Comparison of ENCODE assay signal across 8 cellular contexts in the genomic region with DNA sequence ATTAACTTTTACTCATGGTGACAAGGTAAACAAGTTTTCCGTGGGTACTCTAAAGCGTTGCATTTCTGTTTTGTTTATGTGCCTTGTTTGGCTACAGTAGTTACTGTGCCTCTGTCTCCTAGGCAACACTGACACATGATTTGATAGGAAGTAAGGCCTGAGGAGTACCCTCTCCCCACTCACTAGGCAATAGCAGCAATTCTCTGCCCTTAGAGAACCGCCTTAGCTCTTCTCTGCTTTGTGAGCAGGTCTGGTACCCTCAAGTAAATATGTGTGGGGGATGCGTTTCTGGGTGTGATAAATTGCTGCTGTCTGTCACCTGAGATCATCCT. TPM values are rescaled to one million over a fixed set of nuclear protein-coding genes. Genes with fewer than 3 reads are reported as not detected.
DNase-seq lines count a peak whose midpoint lies in the region; ATAC-seq and TF ChIP-seq lines count a peak whose summit lies in the region.

A gene with protein sequence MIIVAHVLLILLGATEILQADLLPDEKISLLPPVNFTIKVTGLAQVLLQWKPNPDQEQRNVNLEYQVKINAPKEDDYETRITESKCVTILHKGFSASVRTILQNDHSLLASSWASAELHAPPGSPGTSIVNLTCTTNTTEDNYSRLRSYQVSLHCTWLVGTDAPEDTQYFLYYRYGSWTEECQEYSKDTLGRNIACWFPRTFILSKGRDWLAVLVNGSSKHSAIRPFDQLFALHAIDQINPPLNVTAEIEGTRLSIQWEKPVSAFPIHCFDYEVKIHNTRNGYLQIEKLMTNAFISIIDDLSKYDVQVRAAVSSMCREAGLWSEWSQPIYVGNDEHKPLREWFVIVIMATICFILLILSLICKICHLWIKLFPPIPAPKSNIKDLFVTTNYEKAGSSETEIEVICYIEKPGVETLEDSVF (minus strand): TSS at position 76 of the 332 bp plus-strand sequence. CDS start 5,390 bp downstream, outside the sequence.

- CTCF ChIA-PET in PC-9 (lab: Charles Lee) = interaction anchor here (0.5 kb wide), 1 partner anchor 20 kb away, joined by 5 read pairs; no protein-coding TSS in a partner anchor

- H3K9ac ChIP-seq in OCI-LY3 (ENCODE audit: low read length) = peak within 1 kb of the TSS; percentile 22; the same call in 1 of the 2 replicates

- H3K4me2 ChIP-seq in OCI-LY3 (ENCODE audit: low read length) = peak within 1 kb of the TSS; percentile 82
- H3K4me2 ChIP-seq in PC-9 = no peak within 1 kb of the TSS

- H3K9me2 ChIP-seq in PC-9 (ENCODE audit: insufficient read depth) = no peaks in the 10 kb centered on the region

- H3K27ac ChIP-seq in OCI-LY3 (ENCODE audit: low read length) (peak within 1 kb of the TSS; percentile 22), PC-9 (no peak within 1 kb of the TSS)

- DNase-seq in Daoy (ENCODE audit: low read depth) (peak; percentile 12), kidney tubule cell (ENCODE audit: low spot score) (peak; percentile 29), pons (ENCODE audit: low spot score) (no peak), PC-9 (no peak), HT-29 (ENCODE audit: low spot score) (no peak)
- DNase-seq in stimulated activated naive CD4-positive, alpha-beta T cell treated with Interleukin-2 at 50 U/mL for 16 hours (lab: John Stamatoyannopoulos, UW) = no peak

- H3K4me3 ChIP-seq in OCI-LY3 (ENCODE audit: low read length) (peak within 1 kb of the TSS; percentile 52), PC-9 (no peak within 1 kb of the TSS)

- ATAC-seq in HG02623 (IDR thresholded peaks at IDR 0.05; ENCODE audit: unreplicated experiment) = peak; percentile 52

- H3K27me3 ChIP-seq in OCI-LY3 (ENCODE audit: low read depth, low read length) (no peaks in the 10 kb centered on the region), PC-9 (ENCODE audit: insufficient read depth, low read depth) (no peaks in the 10 kb centered on the region)

- H2AFZ ChIP-seq in OCI-LY3 (ENCODE audit: low read depth, low read length) (peak within 1 kb of the TSS; percentile 97), PC-9 (no peak within 1 kb of the TSS)

- TF ChIP-seq CTCF in OCI-LY3 (IDR thresholded peaks at IDR 0.05; ENCODE audit: low read depth, low read length) (no peak), PC-9 (conservative IDR thresholded peaks at IDR 0.05) (no peak)

- H3K4me1 ChIP-seq in OCI-LY3 (ENCODE audit: low read length) = peaks cover 43% of the 10 kb centered on the region
- no peaks in the 10 kb centered on the region for H3K4me1 ChIP-seq in PC-9 (replicated peaks; ENCODE audit: insufficient read depth)

- H3K79me2 ChIP-seq in OCI-LY3 (ENCODE audit: low read length) (no peaks in the 10 kb centered on the region), PC-9 (ENCODE audit: low read depth) (no peaks in the 10 kb centered on the region)

- H3K9me3 ChIP-seq in OCI-LY3 (ENCODE audit: insufficient read depth, low read length) (0 out of 2 replicates have a peak, but pooled peaks cover under 1% of the 10 kb centered on the region), PC-9 (ENCODE audit: insufficient read depth, low read depth) (no peaks in the 10 kb centered on the region)

- POLR2A ChIA-PET in PC-9 (lab: Charles Lee; ENCODE audit: unreplicated experiment) = no interaction called here

- intact Hi-C loops in PC-9 (cut with micrococcal nuclease; ENCODE audit: unreplicated experiment) = no loop called here

- H3K36me3 ChIP-seq in OCI-LY3 (replicated peaks; ENCODE audit: low read depth, low read length) (no peaks in the 10 kb centered on the region), PC-9 (ENCODE audit: low read depth) (no peaks in the 10 kb centered on the region)

- BruUV-seq in PC-9 (replicated peaks; lab: Mats Ljungman, UMichigan) = no TSS peak

- no peaks in the 10 kb centered on the region for H4K20me1 ChIP-seq in OCI-LY3 (ENCODE audit: insufficient read depth, low read length)
- H4K20me1 ChIP-seq in PC-9 (ENCODE audit: insufficient read depth) = no peaks in the 10 kb centered on the region

- H3F3A ChIP-seq in PC-9 (ENCODE audit: insufficient read depth, low read depth) = no peaks in the 10 kb centered on the region

RNA-seq across cellular contexts. Expression of the gene that starts here (rescaled TPM):
- 0.80 TPM in 1 of 2 replicates, not detected in the other for total RNA-seq in Daoy (2014; rRNA removed; shearing (Covaris generic))
- total RNA-seq in PC-9 (2021) = not detected in 2 replicates
- not detected in 2 replicates for total RNA-seq in HT-29 (2014; rRNA removed; shearing (Covaris generic))

Comparison
In these comparisons a context has a peak if more than half of its experiments do, and no peak if none do; other contexts are left out.
1. Peak in DNase-seq in Daoy; RNA of the gene not detected or under 1 TPM.